Comparison of ENCODE assay signal across 8 cellular contexts in genomic region chr1:182839209-182840065, GRCh38. TPM values are rescaled to one million over a fixed set of nuclear protein-coding genes. Genes with fewer than 3 reads are reported as not detected.
DNase-seq lines count a peak whose midpoint lies in the region; ATAC-seq and TF ChIP-seq lines count a peak whose summit lies in the region.

Gene DHX9, plus strand, starts transcription at chr1:182839347. Its CDS starts 3,220 bp downstream, at chr1:182842567.

- peak within 1 kb of the TSS; percentile 84 for H3K4me2 ChIP-seq in OCI-LY3 (ENCODE audit: low read length)

- peaks cover 53% of the 10 kb centered on the region for H3K79me2 ChIP-seq in OCI-LY3 (ENCODE audit: low read length)

- peak; percentile 70 for ATAC-seq in GM21526 (IDR thresholded peaks at IDR 0.05; ENCODE audit: low FRiP score, unreplicated experiment)

- peak within 1 kb of the TSS; percentile 100 for H2AFZ ChIP-seq in OCI-LY3 (ENCODE audit: low read depth, low read length)

- DNase-seq in DMS 273 (lab: John Stamatoyannopoulos, UW; ENCODE audit: unreplicated experiment): peak; percentile 98
- DNase-seq in HuH-7.5 (ENCODE audit: low spot score): peak; percentile 81
- DNase-seq in activated T-cell treated with anti-CD3 and anti-CD28 coated beads for 1 hour (ENCODE audit: low read depth): peak; percentile 97
- DNase-seq in epidermal melanocyte (ENCODE audit: insufficient read length, low spot score): peak; percentile 93
- peak; percentile 94 to 95 for DNase-seq in stimulated activated CD8-positive, alpha-beta memory T cell treated with anti-CD3 and anti-CD28 coated beads, Interleukin-4, amount 100 ng/mL, for 1 hour (ENCODE audit: low read depth in 2 of 2, low spot score in 1 of 2)

- H3K4me1 ChIP-seq in OCI-LY3 (ENCODE audit: low read length) (peaks cover 18% of the 10 kb centered on the region), mononuclear cell (ENCODE audit: insufficient read depth, low read length) (peaks cover 28% of the 10 kb centered on the region)

- H3K4me3 ChIP-seq in OCI-LY3 (ENCODE audit: low read length): peak within 1 kb of the TSS; percentile 90
- peak within 1 kb of the TSS; percentile 82 for H3K4me3 ChIP-seq in mononuclear cell (ENCODE audit: low read length)

- H3K9me3 ChIP-seq in OCI-LY3 (ENCODE audit: insufficient read depth, low read length) (no peaks in the 10 kb centered on the region), mononuclear cell (ENCODE audit: low read depth, low read length) (no peaks in the 10 kb centered on the region)

- peaks cover 48% of the 10 kb centered on the region for H4K20me1 ChIP-seq in OCI-LY3 (ENCODE audit: insufficient read depth, low read length)

- H3K27ac ChIP-seq in OCI-LY3 (ENCODE audit: low read length): peak within 1 kb of the TSS; percentile 91

- TF ChIP-seq CTCF in OCI-LY3 (IDR thresholded peaks at IDR 0.05; ENCODE audit: low read depth, low read length): 0 out of 2 replicates have a peak, but pooled peaks have one; percentile 7

- H3K9ac ChIP-seq in OCI-LY3 (ENCODE audit: low read length): peak within 1 kb of the TSS; percentile 95

- H3K36me3 ChIP-seq in OCI-LY3 (replicated peaks; ENCODE audit: low read depth, low read length): peaks cover 35% of the 10 kb centered on the region

- H3K27me3 ChIP-seq in OCI-LY3 (ENCODE audit: low read depth, low read length): no peaks in the 10 kb centered on the region
- no peaks in the 10 kb centered on the region for H3K27me3 ChIP-seq in mononuclear cell (ENCODE audit: insufficient read depth, low read length)

RNA-seq across cellular contexts. Expression of gene DHX9, which starts in this region (rescaled TPM):
- total RNA-seq in mononuclear cell: 377 TPM

Comparison
In these comparisons a context has a peak if more than half of its experiments do, and no peak if none do; other contexts are left out.
1. Peak in every context shown above with its lines: DNase-seq, ATAC-seq, H3K4me3 ChIP-seq and H3K27ac ChIP-seq.